Comparison of ENCODE assay signal across 9 cellular contexts in genomic region chr18:48541747-48542108, GRCh38. TPM values are rescaled to one million over a fixed set of nuclear protein-coding genes. Genes with fewer than 3 reads are reported as not detected.
DNase-seq lines count a peak whose midpoint lies in the region; ATAC-seq, FAIRE-seq and TF ChIP-seq lines count a peak whose summit lies in the region.
"Had no signal": no experiment of that assay in that cellular context is flagged by ENCODE, and none has a peak within 500 bp of the region (broad histone marks: within the 10 kb centered on the region; RNA-seq: fewer than 3 reads in every experiment).

No MANE protein-coding gene starts in this region.

- no peak for FAIRE-seq in H54 (lab: Jason Lieb, UNC)

- peak overlapping the region; percentile 96; the same call in 1 of the 2 replicates for H3K4me2 ChIP-seq in DOHH2 (ENCODE audit: low read length)

- intact Hi-C loops in psoas muscle (cut with DNase I), result loop anchor here (5.0 kb wide), 3 partner anchors 46 to 121 kb away; no protein-coding TSS in a partner anchor

- DNase-seq in WERI-Rb-1, result no peak
- DNase-seq in fibroblast of the aortic adventitia (ENCODE audit: low read depth), result no peak
- DNase-seq in psoas muscle, result no peak
- DNase-seq in H54 (ENCODE audit: insufficient read length, low spot score), result no peak
- no peak for DNase-seq in islet precursor cell
- DNase-seq in DMS79 treated with DMSO at 0.1 percent for 48 hours (lab: John Stamatoyannopoulos, UW), result no peak
- no peak for DNase-seq in NCI-H1436 treated with DMSO at 0.1 percent for 48 hours (lab: John Stamatoyannopoulos, UW)
- DNase-seq: activated gamma-delta T cell treated with Interleukin-2 at 50 U/mL for 16 hours had no signal

- H3K27me3 ChIP-seq in DOHH2 (ENCODE audit: control insufficient read depth, low read length), result peaks cover 36% of the 10 kb centered on the region
- no peaks in the 10 kb centered on the region for H3K27me3 ChIP-seq in WERI-Rb-1 (ENCODE audit: insufficient read depth, low read depth, severe bottlenecking)
- H3K27me3 ChIP-seq in psoas muscle (ENCODE audit: insufficient read depth in 3 of 3, low read length in 2 of 3), result no peaks in the 10 kb centered on the region

- H3K4me3 ChIP-seq in DOHH2 (ENCODE audit: low read length), result no peak overlapping the region
- peak overlapping the region; percentile 89 for H3K4me3 ChIP-seq in WERI-Rb-1 (ENCODE audit: low read depth, low read length)
- peak overlapping the region; percentile 87 for H3K4me3 ChIP-seq in fibroblast of the aortic adventitia (ENCODE audit: low read depth, low read length)
- peak overlapping the region; percentile 77 for H3K4me3 ChIP-seq in psoas muscle

- H3K79me2 ChIP-seq in DOHH2 (ENCODE audit: control insufficient read depth, low read length), result no peaks in the 10 kb centered on the region

- H3K36me3 ChIP-seq in DOHH2 (ENCODE audit: control insufficient read depth, low read length) (no peaks in the 10 kb centered on the region), WERI-Rb-1 (no peaks in the 10 kb centered on the region; the same call in none of the 2 replicates), psoas muscle (ENCODE audit: insufficient read depth in 1 of 2, low read depth in 1 of 2) (no peaks in the 10 kb centered on the region)

- no peak for TF ChIP-seq POLR2A in H54 (IDR thresholded peaks at IDR 0.05; ENCODE audit: low read depth, low read length)

- peaks cover 20% of the 10 kb centered on the region for H3K4me1 ChIP-seq in DOHH2 (ENCODE audit: control insufficient read depth, low read length)
- H3K4me1 ChIP-seq in psoas muscle, result peaks cover 51% of the 10 kb centered on the region

- H4K20me1 ChIP-seq in DOHH2 (ENCODE audit: control insufficient read depth, insufficient read depth, low read depth, low read length), result no peaks in the 10 kb centered on the region

- H3F3A ChIP-seq in DOHH2 (ENCODE audit: control insufficient read depth, insufficient read depth), result no peaks in the 10 kb centered on the region

- no peak overlapping the region for H3K27ac ChIP-seq in DOHH2 (ENCODE audit: low read depth, low read length)
- H3K27ac ChIP-seq in WERI-Rb-1, result peak overlapping the region; percentile 87
- H3K27ac ChIP-seq in psoas muscle, result peak overlapping the region; percentile 95

- no peaks in the 10 kb centered on the region for H3K9me3 ChIP-seq in DOHH2 (ENCODE audit: control insufficient read depth, insufficient read depth, low read length)
- no peaks in the 10 kb centered on the region for H3K9me3 ChIP-seq in WERI-Rb-1 (ENCODE audit: severe bottlenecking)
- no peaks in the 10 kb centered on the region for H3K9me3 ChIP-seq in psoas muscle

- no peak for TF ChIP-seq CTCF in DOHH2 (IDR thresholded peaks at IDR 0.05; ENCODE audit: low read depth, low read length, poor library complexity, severe bottlenecking)
- no peak for TF ChIP-seq CTCF in WERI-Rb-1 (IDR thresholded peaks at IDR 0.05; ENCODE audit: low read depth, low read length)
- no peak for TF ChIP-seq CTCF in fibroblast of the aortic adventitia (IDR thresholded peaks at IDR 0.05; ENCODE audit: insufficient read depth, low read length)
- TF ChIP-seq CTCF in psoas muscle (IDR thresholded peaks at IDR 0.05), result no peak

- 87 to 93% (median 87%) methylated on average over 2 of the region's 2 CpGs for WGBS in psoas muscle, 3 donors

- no peak for ATAC-seq in psoas muscle

- H3K9me2 ChIP-seq in DOHH2 (replicated peaks; ENCODE audit: control insufficient read depth, low read length), result no peaks in the 10 kb centered on the region

RNA-seq across cellular contexts. Expression of gene CTIF, which starts 2.9 kb away (rescaled TPM):
- 29.0 and 30.7 TPM in 2 replicates for total RNA-seq in fibroblast of the aortic adventitia (ENCODE audit: low replicate concordance)
- total RNA-seq in psoas muscle, result 10 to 100 TPM; 25.4 to 40.5 (median 29.7) TPM
- polyA plus RNA-seq in psoas muscle, result 10 to 100 TPM; 11.3 to 26.9 (median 11.9) TPM
